ENCODE assay signal across 15 cellular contexts in the genomic region with DNA sequence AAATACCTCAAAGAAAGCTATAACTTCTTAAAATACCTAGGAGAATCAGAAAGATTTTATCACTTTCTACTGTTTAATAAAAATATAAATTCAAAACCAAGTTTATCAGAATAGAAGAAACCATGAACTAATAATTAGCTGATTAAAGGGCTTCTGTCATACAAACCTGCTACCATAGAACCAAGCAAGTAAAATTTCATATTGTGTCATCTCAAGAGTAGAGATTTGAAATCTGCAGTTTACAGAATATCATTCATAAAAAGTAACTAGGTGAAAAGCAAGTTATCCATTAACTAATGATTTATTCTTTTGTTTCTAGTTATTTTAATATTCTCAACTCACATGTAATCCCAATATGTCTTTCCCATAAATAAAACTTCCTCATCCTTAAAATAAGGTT. TPM values are rescaled to one million over a fixed set of nuclear protein-coding genes. Genes with fewer than 3 reads are reported as not detected.
DNase-seq lines count a peak whose midpoint lies in the region; ATAC-seq, FAIRE-seq and TF ChIP-seq lines count a peak whose summit lies in the region.
"Had no signal": no experiment of that assay in that cellular context is flagged by ENCODE, and none has a peak within 500 bp of the region (broad histone marks: within the 10 kb centered on the region; RNA-seq: fewer than 3 reads in every experiment).

No MANE protein-coding gene starts in this region.

- peaks cover 13% of the 10 kb centered on the region for H3K4me1 Mint-ChIP-seq in Calu3 (ENCODE audit: low read depth, unreplicated experiment)

- intact Hi-C loops in Calu3 (cut with micrococcal nuclease; ENCODE audit: unreplicated experiment): loop anchor here (5.0 kb wide), 1 partner anchor 80 kb away; no protein-coding TSS in a partner anchor

- DNase-seq in Calu3 (no peak), A172 (ENCODE audit: low spot score) (no peak), NK-92 (lab: John Stamatoyannopoulos, UW; ENCODE audit: unreplicated experiment) (no peak), hypothalamus (lab: John Stamatoyannopoulos, UW) (no peak)
- DNase-seq: AML-193; Caco-2; CD8-positive, alpha-beta memory T cell; HCEC 1CT; HFFc6 had no signal

- no peak for TF ChIP-seq CTCF in Calu3 (IDR thresholded peaks at IDR 0.05; ENCODE audit: unreplicated experiment)

- peak; percentile 84 for FAIRE-seq in islet of Langerhans (lab: Jason Lieb, UNC)
- FAIRE-seq: GM12891, GM19239 had no signal

- H3K9me3 Mint-ChIP-seq in Calu3 (ENCODE audit: low read depth, unreplicated experiment): no peaks in the 10 kb centered on the region
- H3K9me3 Mint-ChIP-seq: CD8-positive, alpha-beta memory T cell; HFFc6 had no signal

- H3K36me3 Mint-ChIP-seq in Calu3 (ENCODE audit: insufficient read depth, unreplicated experiment): peaks cover 15% of the 10 kb centered on the region

- no peak overlapping the region for H3K4me3 Mint-ChIP-seq in Calu3 (ENCODE audit: low read depth, unreplicated experiment)
- H3K4me3 Mint-ChIP-seq: CD8-positive, alpha-beta memory T cell; HFFc6 had no signal

- H3K27me3 Mint-ChIP-seq in Calu3 (ENCODE audit: unreplicated experiment): no peaks in the 10 kb centered on the region
- H3K27me3 Mint-ChIP-seq: CD8-positive, alpha-beta memory T cell had no signal

- peak overlapping the region; percentile 36 for H3K27ac Mint-ChIP-seq in Calu3 (ENCODE audit: unreplicated experiment)
- H3K27ac Mint-ChIP-seq: CD8-positive, alpha-beta memory T cell; HFFc6 had no signal

- peak; percentile 39 for ATAC-seq in HG03175 (IDR thresholded peaks at IDR 0.05; ENCODE audit: unreplicated experiment)
- no peak for ATAC-seq in GM18511 (IDR thresholded peaks at IDR 0.05; ENCODE audit: unreplicated experiment)
- ATAC-seq: K562 had no signal

- CTCF ChIA-PET in Calu3 (lab: Charles Lee): interaction anchor here (0.6 to 1.1 kb wide), 2 partner anchors 36 to 218 kb away, joined by 3 read pairs; a partner anchor contains a TSS

- BruUV-seq in Calu3 (replicated peaks; lab: Mats Ljungman, UMichigan): no TSS peak

RNA-seq across cellular contexts. Expression of a gene that starts 36.8 kb away (rescaled TPM):
- total RNA-seq in Calu3 (2022): 25.9 and 29.2 TPM in 2 replicates
- total RNA-seq in A172 (2014; rRNA removed; shearing (Covaris generic)): 46.6 and 49.1 TPM in 2 replicates
